Comparison of ENCODE assay signal across 13 cellular contexts in the genomic region with DNA sequence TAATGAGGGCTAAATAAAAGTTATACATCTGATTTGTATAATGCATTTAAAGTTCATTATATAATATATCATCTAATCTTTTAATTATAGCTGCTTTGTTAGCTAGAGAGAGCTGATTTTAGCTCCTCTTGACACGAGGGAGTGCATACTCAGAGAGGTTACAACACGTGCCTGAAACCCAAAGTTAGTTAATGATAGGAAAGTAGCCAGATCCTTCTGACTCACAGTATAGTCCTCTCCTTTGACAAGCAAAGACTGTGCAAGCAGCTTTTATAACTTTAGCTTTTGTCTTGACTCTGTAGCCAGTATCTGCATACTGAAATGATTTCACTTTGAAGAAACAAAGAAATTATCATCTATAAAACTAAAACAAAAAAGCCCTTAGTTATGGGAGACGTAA. TPM values are rescaled to one million over a fixed set of nuclear protein-coding genes. Genes with fewer than 3 reads are reported as not detected.
DNase-seq lines count a peak whose midpoint lies in the region; ATAC-seq and TF ChIP-seq lines count a peak whose summit lies in the region.
"Had no signal": no experiment of that assay in that cellular context is flagged by ENCODE, and none has a peak within 500 bp of the region (broad histone marks: within the 10 kb centered on the region; RNA-seq: fewer than 3 reads in every experiment).

No MANE protein-coding gene starts in this region.

- intact Hi-C loops in activated CD8-positive, alpha-beta T cell treated with anti-CD3 and anti-CD28 coated beads for 36 hours (cut with micrococcal nuclease) = loop anchor here (5.0 kb wide), 3 partner anchors 50 to 245 kb away; a partner anchor contains a TSS
- intact Hi-C loops in naive thymus-derived CD4-positive, alpha-beta T cell (cut with micrococcal nuclease) = loop anchor here in 1 of 2 donors (2.0 kb wide), 1 partner anchor 81 kb away; no protein-coding TSS in a partner anchor
- intact Hi-C loops in natural killer cell (cut with micrococcal nuclease) = no loop called here

- POLR2A ChIA-PET in activated CD8-positive, alpha-beta T cell treated with anti-CD3 and anti-CD28 coated beads for 36 hours (lab: Charles Lee) = no interaction called here
- POLR2A ChIA-PET in naive thymus-derived CD4-positive, alpha-beta T cell (lab: Charles Lee) = interaction anchor here (0.9 to 1.5 kb wide), 2 partner anchors 90 to 227 kb away, joined by 3 to 4 read pairs; no protein-coding TSS in a partner anchor

- ATAC-seq in GM21390 (IDR thresholded peaks at IDR 0.05; ENCODE audit: unreplicated experiment) (peak; percentile 39), natural killer cell (no peak)
- no peak for ATAC-seq in activated CD8-positive, alpha-beta T cell treated with anti-CD3 and anti-CD28 coated beads for 36 hours
- ATAC-seq in naive thymus-derived CD4-positive, alpha-beta T cell = no peak

- DNase-seq in AG08396 (ENCODE audit: low spot score) (peak; percentile 16), NCI-H82 (lab: John Stamatoyannopoulos, UW) (peak; percentile 45), fibroblast of peridontal ligament (ENCODE audit: extremely low read depth) (peak; percentile 30), natural killer cell (no peak)
- no peak for DNase-seq in activated CD8-positive, alpha-beta memory T cell treated with anti-CD3 and anti-CD28 coated beads, Interleukin-2, amount 50 U/mL, for 48 hours
- no peak for DNase-seq in activated CD8-positive, alpha-beta T cell treated with anti-CD3 and anti-CD28 coated beads for 36 hours
- DNase-seq in naive thymus-derived CD4-positive, alpha-beta T cell = no peak
- DNase-seq: activated CD4-positive, alpha-beta T cell treated with anti-CD3 and anti-CD28 coated beads, Interleukin-2, amount 10 ng/mL, durations not matched to agents 7 days and 5 days; activated naive CD4-positive, alpha-beta T cell treated with anti-CD3 and anti-CD28 coated beads for 36 hours; NCI-H2029; transverse colon had no signal

- no peaks in the 10 kb centered on the region for H3K9me3 Mint-ChIP-seq in activated CD8-positive, alpha-beta T cell treated with anti-CD3 and anti-CD28 coated beads for 36 hours
- H3K9me3 Mint-ChIP-seq in naive thymus-derived CD4-positive, alpha-beta T cell = peaks cover 0 to 2% (median 0%) of the 10 kb centered on the region in 11 donors
- H3K9me3 Mint-ChIP-seq in natural killer cell = no peaks in the 10 kb centered on the region
- H3K9me3 Mint-ChIP-seq: activated CD4-positive, alpha-beta T cell treated with anti-CD3 and anti-CD28 coated beads, Interleukin-2, amount 10 ng/mL, durations not matched to agents 7 days and 5 days; activated naive CD4-positive, alpha-beta T cell treated with anti-CD3 and anti-CD28 coated beads for 36 hours had no signal

- H3K27me3 Mint-ChIP-seq in activated CD8-positive, alpha-beta T cell treated with anti-CD3 and anti-CD28 coated beads for 36 hours = peaks cover 3% of the 10 kb centered on the region
- peaks cover 0 to 5% (median 0%) of the 10 kb centered on the region in 5 donors for H3K27me3 Mint-ChIP-seq in naive thymus-derived CD4-positive, alpha-beta T cell
- peaks cover 0 to 8% of the 10 kb centered on the region in 2 donors for H3K27me3 Mint-ChIP-seq in natural killer cell (ENCODE audit: low read depth in 2 of 2)
- H3K27me3 Mint-ChIP-seq: activated CD4-positive, alpha-beta T cell treated with anti-CD3 and anti-CD28 coated beads, Interleukin-2, amount 10 ng/mL, durations not matched to agents 7 days and 5 days had no signal

- TF ChIP-seq CTCF in activated CD8-positive, alpha-beta T cell treated with anti-CD3 and anti-CD28 coated beads for 36 hours (IDR thresholded peaks at IDR 0.05) = no peak
- TF ChIP-seq CTCF in natural killer cell (IDR thresholded peaks at IDR 0.05) = no peak

- H3K27ac Mint-ChIP-seq in activated CD8-positive, alpha-beta T cell treated with anti-CD3 and anti-CD28 coated beads for 36 hours = no peak overlapping the region
- no peak overlapping the region for H3K27ac Mint-ChIP-seq in naive thymus-derived CD4-positive, alpha-beta T cell
- no peak overlapping the region for H3K27ac Mint-ChIP-seq in natural killer cell
- H3K27ac Mint-ChIP-seq: activated CD4-positive, alpha-beta T cell treated with anti-CD3 and anti-CD28 coated beads, Interleukin-2, amount 10 ng/mL, durations not matched to agents 7 days and 5 days; activated naive CD4-positive, alpha-beta T cell treated with anti-CD3 and anti-CD28 coated beads for 36 hours had no signal

- no peak overlapping the region for H3K4me3 Mint-ChIP-seq in activated CD8-positive, alpha-beta T cell treated with anti-CD3 and anti-CD28 coated beads for 36 hours
- H3K4me3 Mint-ChIP-seq in naive thymus-derived CD4-positive, alpha-beta T cell = no peak overlapping the region
- H3K4me3 Mint-ChIP-seq in natural killer cell = no peak overlapping the region
- H3K4me3 Mint-ChIP-seq: activated CD4-positive, alpha-beta T cell treated with anti-CD3 and anti-CD28 coated beads, Interleukin-2, amount 10 ng/mL, durations not matched to agents 7 days and 5 days; activated naive CD4-positive, alpha-beta T cell treated with anti-CD3 and anti-CD28 coated beads for 36 hours had no signal

- no peak overlapping the region for H3K27ac ChIP-seq in naive thymus-derived CD4-positive, alpha-beta T cell (ENCODE audit: low read depth, low read length)
- H3K27ac ChIP-seq: C4-2B, transverse colon had no signal

- no peak overlapping the region for H3K4me3 ChIP-seq in naive thymus-derived CD4-positive, alpha-beta T cell (ENCODE audit: low read length)
- H3K4me3 ChIP-seq: transverse colon had no signal

- H3K4me1 ChIP-seq in naive thymus-derived CD4-positive, alpha-beta T cell (ENCODE audit: control insufficient read depth in 2 of 2, insufficient read depth in 2 of 2, low read length in 2 of 2) = no peaks in the 10 kb centered on the region

- H3K4me1 Mint-ChIP-seq in activated CD8-positive, alpha-beta T cell treated with anti-CD3 and anti-CD28 coated beads for 36 hours (ENCODE audit: low read depth) = peaks cover 1% of the 10 kb centered on the region
- peaks cover 2 to 29% (median 6%) of the 10 kb centered on the region in 7 donors for H3K4me1 Mint-ChIP-seq in naive thymus-derived CD4-positive, alpha-beta T cell
- no peaks in the 10 kb centered on the region for H3K4me1 Mint-ChIP-seq in natural killer cell

- H3K9me3 ChIP-seq in naive thymus-derived CD4-positive, alpha-beta T cell (ENCODE audit: control insufficient read depth in 2 of 3, low read length in 3 of 3) = no peaks in the 10 kb centered on the region
- H3K9me3 ChIP-seq: transverse colon had no signal

- no peaks in the 10 kb centered on the region for H3K27me3 ChIP-seq in naive thymus-derived CD4-positive, alpha-beta T cell (ENCODE audit: control insufficient read depth in 2 of 2, insufficient read depth in 2 of 2, low read length in 2 of 2)
- H3K27me3 ChIP-seq: transverse colon had no signal

- CTCF ChIA-PET in activated CD8-positive, alpha-beta T cell treated with anti-CD3 and anti-CD28 coated beads for 36 hours (lab: Charles Lee) = interaction anchor here (0.6 to 5.7 kb wide), 30 partner anchors 8 to 303 kb away, joined by 3 to 85 read pairs (median 6); a partner anchor contains a TSS
- CTCF ChIA-PET in naive thymus-derived CD4-positive, alpha-beta T cell (lab: Charles Lee) = interaction anchor here (0.6 to 5.1 kb wide), 25 partner anchors 8 to 406 kb away, joined by 3 to 49 read pairs (median 3); no protein-coding TSS in a partner anchor

- H3K36me3 Mint-ChIP-seq in activated CD8-positive, alpha-beta T cell treated with anti-CD3 and anti-CD28 coated beads for 36 hours (ENCODE audit: low read depth) = no peaks in the 10 kb centered on the region
- H3K36me3 Mint-ChIP-seq in naive thymus-derived CD4-positive, alpha-beta T cell = no peaks in the 10 kb centered on the region
- no peaks in the 10 kb centered on the region for H3K36me3 Mint-ChIP-seq in natural killer cell

- no peaks in the 10 kb centered on the region for H3K36me3 ChIP-seq in naive thymus-derived CD4-positive, alpha-beta T cell (ENCODE audit: control insufficient read depth in 2 of 3, insufficient read depth in 3 of 3, low read length in 3 of 3)
- H3K36me3 ChIP-seq: transverse colon had no signal

RNA-seq across cellular contexts. Expression of a gene that starts 13.3 kb away (rescaled TPM):
- not detected for total RNA-seq in activated CD8-positive, alpha-beta T cell treated with anti-CD3 and anti-CD28 coated beads for 36 hours
- total RNA-seq in naive thymus-derived CD4-positive, alpha-beta T cell = not detected
- polyA plus RNA-seq in naive thymus-derived CD4-positive, alpha-beta T cell = not detected
- not detected for total RNA-seq in natural killer cell
- total RNA-seq: activated CD4-positive, alpha-beta T cell treated with anti-CD3 and anti-CD28 coated beads, Interleukin-2, amount 10 ng/mL, durations not matched to agents 7 days and 5 days; activated naive CD4-positive, alpha-beta T cell treated with anti-CD3 and anti-CD28 coated beads for 36 hours; transverse colon had no signal

RNA-seq across cellular contexts. Expression of a gene that starts 49.6 kb away (rescaled TPM):
- 10 to 100 TPM; 41.2 to 43.3 TPM for total RNA-seq in activated CD8-positive, alpha-beta T cell treated with anti-CD3 and anti-CD28 coated beads for 36 hours
- total RNA-seq in naive thymus-derived CD4-positive, alpha-beta T cell = 100 to 1,000 TPM in 1 of 5 experiments, 10 to 100 TPM in 4; 17.8 to 110 (median 28.4) TPM
- polyA plus RNA-seq in naive thymus-derived CD4-positive, alpha-beta T cell = 10 to 100 TPM; 31.4 to 34.0 TPM
- 10 to 100 TPM in 2 of 3 donors, 1 to 10 TPM in 1; 8.7 to 16.2 (median 13.5) TPM for total RNA-seq in natural killer cell

Comparison
In these comparisons a context has a peak if more than half of its experiments do, and no peak if none do; other contexts are left out.
1. DNase-seq: peak in AG08396 (single experiment), NCI-H82 (single experiment) and fibroblast of peridontal ligament (single experiment); none in activated CD8-positive, alpha-beta memory T cell treated with anti-CD3 and anti-CD28 coated beads, Interleukin-2, amount 50 U/mL, for 48 hours (single experiment), activated CD8-positive, alpha-beta T cell treated with anti-CD3 and anti-CD28 coated beads for 36 hours (single experiment), naive thymus-derived CD4-positive, alpha-beta T cell (0 of 9) and natural killer cell (single experiment).